In genomic region chr14:65261946-65262345, GRCh38 we compare ENCODE assay signal across 21 cellular contexts.
"Had no signal": no experiment of that assay in that cellular context is flagged by ENCODE, and none has a peak within 500 bp of the region (broad histone marks: within the 10 kb centered on the region; RNA-seq: fewer than 3 reads in every experiment).

No MANE protein-coding gene starts in this region.

- H3K27ac ChIP-seq: epithelial cell of prostate, gastrocnemius medialis, lower lobe of right lung, neutrophil, parathyroid adenoma, right lobe of liver, suprapubic skin, transverse colon, upper lobe of right lung, vagina had no signal

- H3K36me3 ChIP-seq: gastrocnemius medialis, lower lobe of right lung, neutrophil, right lobe of liver, suprapubic skin, transverse colon, upper lobe of right lung, vagina had no signal

- H3K4me1 Mint-ChIP-seq: natural killer cell had no signal

- H3K4me3 ChIP-seq: dorsolateral prefrontal cortex, gastrocnemius medialis, lower lobe of right lung, right lobe of liver, suprapubic skin, transverse colon, upper lobe of right lung, vagina had no signal

- H3K36me3 Mint-ChIP-seq: natural killer cell had no signal

- H3K27me3 Mint-ChIP-seq: progenitor cell of endocrine pancreas; stimulated activated naive CD8-positive, alpha-beta T cell treated with anti-CD3 and anti-CD28 coated beads, Interleukin-15, amount 100 ng/mL, for 72 hours had no signal

- H3K9me3 ChIP-seq: gastrocnemius medialis, lower lobe of right lung, neutrophil, right lobe of liver, suprapubic skin, transverse colon, upper lobe of right lung, vagina had no signal

- H3K27me3 ChIP-seq: dorsolateral prefrontal cortex, gastrocnemius medialis, right lobe of liver, suprapubic skin, transverse colon, upper lobe of right lung, vagina had no signal

- H3K4me3 Mint-ChIP-seq: natural killer cell; stimulated activated naive CD8-positive, alpha-beta T cell treated with anti-CD3 and anti-CD28 coated beads, Interleukin-15, amount 100 ng/mL, for 72 hours had no signal

- H3K9ac ChIP-seq: parathyroid adenoma had no signal

- DNase-seq: dorsolateral prefrontal cortex; effector CD4-positive, alpha-beta T cell; gastrocnemius medialis; head of caudate nucleus; left ventricle myocardium superior; lower lobe of right lung; natural killer cell; right lobe of liver; small intestine; stimulated activated CD4-positive, alpha-beta T cell treated with anti-CD3 and anti-CD28 coated beads, Interleukin-15, amount 100 ng/mL, for 24 hours; stimulated activated CD4-positive, alpha-beta T cell treated with anti-CD3 and anti-CD28 coated beads, Interleukin-2, amount 100 ng/mL, for 48 hours; stimulated activated naive CD4-positive, alpha-beta T cell; stimulated activated naive CD8-positive, alpha-beta T cell treated with anti-CD3 and anti-CD28 coated beads, Interleukin-15, amount 100 ng/mL, for 72 hours; transverse colon; upper lobe of right lung had no signal

- H3K4me1 ChIP-seq: gastrocnemius medialis, lower lobe of right lung, right lobe of liver, suprapubic skin, transverse colon, upper lobe of right lung had no signal

- H3K27ac Mint-ChIP-seq: natural killer cell; progenitor cell of endocrine pancreas; stimulated activated naive CD8-positive, alpha-beta T cell treated with anti-CD3 and anti-CD28 coated beads, Interleukin-15, amount 100 ng/mL, for 72 hours had no signal
